9 cellular contexts compared by ENCODE assay signal in genomic region chr22:36445158-36445668, GRCh38. TPM values are rescaled to one million over a fixed set of nuclear protein-coding genes. Genes with fewer than 3 reads are reported as not detected.
A peak's percentile ranks its signal among the peaks of the same experiment; 100 is the strongest.
DNase-seq lines count a peak whose midpoint lies in the region; ATAC-seq and TF ChIP-seq lines count a peak whose summit lies in the region.
"Had no signal": no experiment of that assay in that cellular context is flagged by ENCODE, and none has a peak within 500 bp of the region (broad histone marks: within the 10 kb centered on the region; RNA-seq: fewer than 3 reads in every experiment).

No MANE protein-coding gene starts in this region.

- H3K36me3 ChIP-seq in IMR-90 (ENCODE audit: control insufficient read depth, insufficient read depth, low read length) (no peaks in the 10 kb centered on the region), adipocyte (ENCODE audit: control insufficient read depth, insufficient read depth, low read length, severe bottlenecking) (no peaks in the 10 kb centered on the region), skeletal muscle tissue (ENCODE audit: control insufficient read depth in 3 of 3, insufficient read depth in 3 of 3, low read length in 3 of 3) (no peaks in the 10 kb centered on the region), OCI-LY7 (ENCODE audit: insufficient read depth, low read length) (no peaks in the 10 kb centered on the region)

- H3K14ac ChIP-seq in IMR-90 (replicated peaks; ENCODE audit: low read depth, low read length) = peak overlapping the region; percentile 90

- H2BK20ac ChIP-seq in IMR-90 (ENCODE audit: low read depth, low read length) = peak overlapping the region; percentile 66

- H3K18ac ChIP-seq in IMR-90 (ENCODE audit: low read depth, low read length) = peak overlapping the region; percentile 92

- H2AK5ac ChIP-seq in IMR-90 (ENCODE audit: low read depth, low read length) = peak overlapping the region; percentile 81

- peak overlapping the region; percentile 88 for H3K27ac ChIP-seq in IMR-90 (ENCODE audit: insufficient read depth, low read length)
- peak overlapping the region; percentile 60 for H3K27ac ChIP-seq in skeletal muscle tissue (ENCODE audit: low read depth, low read length)
- no peak overlapping the region for H3K27ac ChIP-seq in OCI-LY7 (ENCODE audit: low read depth, low read length, poor library complexity, severe bottlenecking)

- peak; percentile 75 for ATAC-seq in IMR-90 (ENCODE audit: low read depth)

- H3K27me3 ChIP-seq in IMR-90 (ENCODE audit: control insufficient read depth, insufficient read depth, low read length) = no peaks in the 10 kb centered on the region
- no peaks in the 10 kb centered on the region for H3K27me3 ChIP-seq in adipocyte (replicated peaks; ENCODE audit: control insufficient read depth, insufficient read depth, low read length)
- H3K27me3 ChIP-seq in skeletal muscle tissue (ENCODE audit: control insufficient read depth in 3 of 3, insufficient read depth in 3 of 3, low read length in 3 of 3) = no peaks in the 10 kb centered on the region

- H3K4me3 ChIP-seq in IMR-90 (ENCODE audit: insufficient read depth, low read depth, low read length) (no peak overlapping the region), adipocyte (ENCODE audit: low read length) (peak overlapping the region; percentile 72), skeletal muscle tissue (ENCODE audit: low read length in 3 of 3) (no peak overlapping the region), OCI-LY7 (ENCODE audit: low read depth, low read length, poor library complexity, severe bottlenecking) (no peak overlapping the region)

- H3K4me2 ChIP-seq in IMR-90 (ENCODE audit: low read depth, low read length) = 0 out of 2 replicates have a peak overlapping the region, but pooled peaks have one; percentile 30
- H3K4me2 ChIP-seq in OCI-LY7 (ENCODE audit: low read length) = no peak overlapping the region

- H4K91ac ChIP-seq in IMR-90 (ENCODE audit: insufficient read depth, low read depth, low read length) = peak overlapping the region; percentile 67

- peak overlapping the region; percentile 88 for H3K4ac ChIP-seq in IMR-90 (ENCODE audit: low read depth, low read length)

- H3K4me1 ChIP-seq in IMR-90 (ENCODE audit: control insufficient read depth, insufficient read depth, low read length) (peaks cover 12% of the 10 kb centered on the region), adipocyte (ENCODE audit: control insufficient read depth, insufficient read depth, low read length) (peaks cover 18% of the 10 kb centered on the region), skeletal muscle tissue (ENCODE audit: control insufficient read depth in 3 of 3, insufficient read depth in 3 of 3, low read length in 3 of 3) (peaks cover 0 to 13% (median 12%) of the 10 kb centered on the region in 3 donors), OCI-LY7 (ENCODE audit: insufficient read depth, low read length, poor library complexity, severe bottlenecking) (peaks cover 9% of the 10 kb centered on the region)

- H4K5ac ChIP-seq in IMR-90 (ENCODE audit: low read depth, low read length) = peak overlapping the region; percentile 76

- H2AK9ac ChIP-seq in IMR-90 (replicated peaks; ENCODE audit: low read depth, low read length, poor library complexity) = peak overlapping the region; percentile 7

- peak overlapping the region; percentile 1; the same call in 1 of the 2 replicates for H3K9ac ChIP-seq in IMR-90 (ENCODE audit: low read depth, low read length)
- peak overlapping the region; percentile 63 for H3K9ac ChIP-seq in adipocyte (ENCODE audit: low read length)
- H3K9ac ChIP-seq in skeletal muscle tissue (ENCODE audit: low read depth in 1 of 3, low read length in 3 of 3) = no peak overlapping the region

- peak overlapping the region; percentile 90 for H2BK120ac ChIP-seq in IMR-90 (ENCODE audit: low read depth, low read length)

- peak overlapping the region; percentile 87 for H2BK15ac ChIP-seq in IMR-90 (ENCODE audit: low read depth, low read length)

- DNase-seq in IMR-90 (peak; percentile 97), adipocyte (ENCODE audit: low read depth) (peak; percentile 71), hepatic stellate cell (ENCODE audit: low spot score) (peak; percentile 82), HPDE6-E6E7 (ENCODE audit: extremely low spot score) (no peak), OCI-LY7 (ENCODE audit: low spot score) (no peak), HuH-7 (ENCODE audit: low spot score) (no peak), T-helper 9 cell (no peak)
- DNase-seq: SHP77 treated with DMSO at 0.1 percent for 48 hours had no signal

- peak overlapping the region; percentile 85; the same call in 1 of the 2 replicates for H3K23ac ChIP-seq in IMR-90 (ENCODE audit: low read depth, low read length)

- peak overlapping the region; percentile 36 to 81 for H4K8ac ChIP-seq in IMR-90 (ENCODE audit: low read depth in 2 of 2, low read length in 2 of 2)

- dilution Hi-C loops in IMR-90 (cut with HindIII; ENCODE audit: low sequenced_read_pairs, unreplicated experiment) = no loop called here

- H3K9me2 ChIP-seq in OCI-LY7 (ENCODE audit: insufficient read depth, low read length) = no peaks in the 10 kb centered on the region

- no peaks in the 10 kb centered on the region for H3K79me2 ChIP-seq in OCI-LY7 (ENCODE audit: insufficient read depth, low read depth, low read length)

- H4K20me1 ChIP-seq in IMR-90 (ENCODE audit: insufficient read depth, low read length) (no peaks in the 10 kb centered on the region; the same call in 1 of the 2 replicates), OCI-LY7 (ENCODE audit: insufficient read depth, low read length) (no peaks in the 10 kb centered on the region)

- intact Hi-C loops in IMR-90 (cut with micrococcal nuclease) (loop anchor here (1.0 kb wide), 1 partner anchor 57 kb away; no protein-coding TSS in a partner anchor), OCI-LY7 (cut with micrococcal nuclease; ENCODE audit: unreplicated experiment) (no loop called here)

- in situ Hi-C loops in IMR-90 (cut with MboI; ENCODE audit: low sequenced_read_pairs) = no loop called here

- TF ChIP-seq CTCF in IMR-90 (conservative IDR thresholded peaks at IDR 0.05; ENCODE audit: low read depth, low read length) = no peak
- TF ChIP-seq CTCF in OCI-LY7 (conservative IDR thresholded peaks at IDR 0.05; ENCODE audit: low read length) = no peak

- H2BK5ac ChIP-seq in IMR-90 (ENCODE audit: low read depth, low read length, poor library complexity, severe bottlenecking) = peak overlapping the region; percentile 74

- H3K56ac ChIP-seq in IMR-90 (ENCODE audit: extremely low read depth, insufficient read depth, low read length) = peak overlapping the region; percentile 22

- CTCF ChIA-PET in IMR-90 (lab: Yijun Ruan, JAX) = no interaction called here
- CTCF ChIA-PET in OCI-LY7 (lab: Charles Lee; ENCODE audit: unreplicated experiment) = no interaction called here

- BruUV-seq in IMR-90 (replicated peaks; lab: Mats Ljungman, UMichigan) = no TSS peak
- no TSS peak for BruUV-seq in OCI-LY7 (replicated peaks; lab: Mats Ljungman, UMichigan)

- peaks cover 0 to 31% of the 10 kb centered on the region in 2 experiments; a peak in 3 of 4 replicates for H3K79me1 ChIP-seq in IMR-90 (ENCODE audit: low read depth in 1 of 2, low read length in 2 of 2)

- TF ChIP-seq POLR2A in IMR-90 (IDR thresholded peaks at IDR 0.05; ENCODE audit: low read depth, low read length) = no peak

- H3K9me3 ChIP-seq in IMR-90 (ENCODE audit: control insufficient read depth, insufficient read depth, low read length) = peaks cover 4% of the 10 kb centered on the region; the same call in 1 of the 2 replicates
- H3K9me3 ChIP-seq in adipocyte (ENCODE audit: control insufficient read depth, low read length) = no peaks in the 10 kb centered on the region
- H3K9me3 ChIP-seq in skeletal muscle tissue (ENCODE audit: control insufficient read depth in 3 of 3, low read length in 3 of 3) = no peaks in the 10 kb centered on the region
- H3K9me3 ChIP-seq in OCI-LY7 (ENCODE audit: low read length) = no peaks in the 10 kb centered on the region

- POLR2A ChIA-PET in IMR-90 (lab: Charles Lee; ENCODE audit: unreplicated experiment) = interaction anchor here (0.6 to 1.0 kb wide), 3 partner anchors 57 to 999 kb away, joined by 4 to 7 read pairs (median 5); partner anchors contain the start of gene MYH9
- POLR2A ChIA-PET in OCI-LY7 (lab: Charles Lee) = no interaction called here

- H3K9me1 ChIP-seq in IMR-90 (ENCODE audit: insufficient read depth, low read length) = peaks cover 7% of the 10 kb centered on the region

- WGBS in IMR-90 (ENCODE audit: extremely low coverage in 2 of 2, insufficient read length in 1 of 2), 2 experiments = no CpG with 5 or more reads among the region's 8 CpGs

- no peak for TF ChIP-seq RAD21 in IMR-90 (IDR thresholded peaks at IDR 0.05; ENCODE audit: low read length)

- H2AFZ ChIP-seq in IMR-90 (replicated peaks; ENCODE audit: low read length, poor library complexity) (peak overlapping the region; percentile 64), OCI-LY7 (ENCODE audit: low read length) (no peak overlapping the region)

TF ChIP-seq in IMR-90, 13 proteins besides CTCF, POLR2A, EP300 and RAD21 (continues in another document):
- TF ChIP-seq, protein P1, sequence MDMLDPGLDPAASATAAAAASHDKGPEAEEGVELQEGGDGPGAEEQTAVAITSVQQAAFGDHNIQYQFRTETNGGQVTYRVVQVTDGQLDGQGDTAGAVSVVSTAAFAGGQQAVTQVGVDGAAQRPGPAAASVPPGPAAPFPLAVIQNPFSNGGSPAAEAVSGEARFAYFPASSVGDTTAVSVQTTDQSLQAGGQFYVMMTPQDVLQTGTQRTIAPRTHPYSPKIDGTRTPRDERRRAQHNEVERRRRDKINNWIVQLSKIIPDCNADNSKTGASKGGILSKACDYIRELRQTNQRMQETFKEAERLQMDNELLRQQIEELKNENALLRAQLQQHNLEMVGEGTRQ (IDR thresholded peaks at IDR 0.05; ENCODE audit: low read depth, low read length) = peak; percentile 7; the same call in 1 of the 2 replicates
- TF ChIP-seq MAFK (IDR thresholded peaks at IDR 0.05; ENCODE audit: low read depth, low read length) (peak; percentile 23; the same call in 1 of the 2 replicates), CHD1 (IDR thresholded peaks at IDR 0.05; ENCODE audit: low read depth, low read length) (no peak), CEBPB (IDR thresholded peaks at IDR 0.05; ENCODE audit: low read depth, low read length) (0 out of 2 replicates have a peak, but pooled peaks have one; percentile 10), MAZ (IDR thresholded peaks at IDR 0.05; ENCODE audit: borderline replicate concordance, low read depth, low read length) (0 out of 2 replicates have a peak, but pooled peaks have one; percentile 50)

RNA-seq across cellular contexts. Expression of gene TXN2, which starts 36.2 kb away (rescaled TPM):
- total RNA-seq in IMR-90 (2012; rRNA removed) (49.6 and 51.7 TPM in 2 replicates), skeletal muscle tissue (19.3 TPM), OCI-LY7 (2022) (94.2 and 106 TPM in 2 replicates)
- polyA plus RNA-seq in IMR-90 (2012; rRNA removed) = 166 and 175 TPM in 2 replicates
- polyA plus RNA-seq in IMR-90 (2012; cell fraction: cytosol; rRNA removed) = 175 and 176 TPM in 2 replicates
- 99.2 and 111 TPM in 2 replicates for polyA plus RNA-seq in IMR-90 (2012; cell fraction: nucleus; rRNA removed; ENCODE audit: low replicate concordance)
- 32.0 and 33.4 TPM in 2 replicates for total RNA-seq in OCI-LY7 (2014; rRNA removed; shearing (Covaris generic))

RNA-seq across cellular contexts. Expression of gene MYH9, which starts 57.4 kb away (rescaled TPM):
- total RNA-seq in IMR-90 (2012; rRNA removed) (554 and 783 TPM in 2 replicates), skeletal muscle tissue (111 TPM), OCI-LY7 (2022) (213 and 223 TPM in 2 replicates)
- polyA plus RNA-seq in IMR-90 (2012; rRNA removed) = 475 and 507 TPM in 2 replicates
- 197 and 382 TPM in 2 replicates for polyA plus RNA-seq in IMR-90 (2012; cell fraction: cytosol; rRNA removed)
- 449 and 493 TPM in 2 replicates for polyA plus RNA-seq in IMR-90 (2012; cell fraction: nucleus; rRNA removed; ENCODE audit: low replicate concordance)
- total RNA-seq in OCI-LY7 (2014; rRNA removed; shearing (Covaris generic)) = 112 and 133 TPM in 2 replicates

Comparison
In these comparisons a context has a peak if more than half of its experiments do, and no peak if none do; other contexts are left out.
1. DNase-seq: peak in IMR-90 (single experiment), adipocyte (single experiment) and hepatic stellate cell (single experiment); none in HPDE6-E6E7 (single experiment), OCI-LY7 (single experiment), HuH-7 (single experiment) and T-helper 9 cell (single experiment).
2. H3K9ac ChIP-seq: peak in IMR-90 (single experiment) and adipocyte (single experiment); none in skeletal muscle tissue (0 of 3).